In the genomic region with DNA sequence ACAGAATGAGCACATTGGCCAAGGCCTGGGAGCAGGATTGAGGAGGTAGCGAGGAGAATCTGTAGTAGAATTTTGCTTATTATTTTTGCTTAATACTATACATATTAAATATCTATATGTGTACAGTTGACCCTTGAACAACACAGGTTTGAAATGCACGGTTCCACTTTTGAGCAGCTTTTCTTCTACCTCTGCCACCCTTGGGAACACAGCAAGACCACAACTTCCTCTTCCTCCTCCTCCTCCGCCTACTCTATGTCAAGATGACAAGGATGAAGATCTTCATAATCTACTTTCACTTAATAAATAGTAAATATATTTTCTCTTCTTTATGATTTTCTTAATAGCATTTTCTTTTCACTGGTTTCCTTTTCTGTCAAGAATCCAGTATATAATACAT, we compare ENCODE assay signal across 16 cellular contexts.
DNase-seq lines count a peak whose midpoint lies in the region; ATAC-seq and TF ChIP-seq lines count a peak whose summit lies in the region.
"Had no signal": no experiment of that assay in that cellular context is flagged by ENCODE, and none has a peak within 500 bp of the region (broad histone marks: within the 10 kb centered on the region; RNA-seq: fewer than 3 reads in every experiment).

No MANE protein-coding gene starts in this region.

- H3K27me3 Mint-ChIP-seq in activated naive CD8-positive, alpha-beta T cell treated with anti-CD3 and anti-CD28 coated beads for 36 hours = no peaks in the 10 kb centered on the region
- no peaks in the 10 kb centered on the region for H3K27me3 Mint-ChIP-seq in activated naive CD8-positive, alpha-beta T cell treated with anti-CD3 and anti-CD28 coated beads, Interleukin-2, amount 50 U/mL, for 24 hours
- no peaks in the 10 kb centered on the region for H3K27me3 Mint-ChIP-seq in nephron progenitor cell (ENCODE audit: low read depth, poor library complexity)
- H3K27me3 Mint-ChIP-seq: activated CD4-positive, alpha-beta T cell treated with anti-CD3 and anti-CD28 coated beads, Interleukin-2, amount 10 ng/mL, durations not matched to agents 7 days and 5 days had no signal

- H3K9me3 Mint-ChIP-seq in activated naive CD8-positive, alpha-beta T cell treated with anti-CD3 and anti-CD28 coated beads for 36 hours = peaks cover 5% of the 10 kb centered on the region
- H3K9me3 Mint-ChIP-seq in activated naive CD8-positive, alpha-beta T cell treated with anti-CD3 and anti-CD28 coated beads, Interleukin-2, amount 50 U/mL, for 24 hours = peaks cover 3% of the 10 kb centered on the region
- peaks cover 4% of the 10 kb centered on the region for H3K9me3 Mint-ChIP-seq in nephron progenitor cell

- ATAC-seq in activated naive CD8-positive, alpha-beta T cell treated with anti-CD3 and anti-CD28 coated beads, Interleukin-2, amount 50 U/mL, for 24 hours = no peak
- peak; percentile 83 for ATAC-seq in HG02852 (IDR thresholded peaks at IDR 0.05; ENCODE audit: unreplicated experiment)

- peak overlapping the region; percentile 42 for H3K4me3 Mint-ChIP-seq in activated naive CD8-positive, alpha-beta T cell treated with anti-CD3 and anti-CD28 coated beads for 36 hours
- no peak overlapping the region for H3K4me3 Mint-ChIP-seq in activated naive CD8-positive, alpha-beta T cell treated with anti-CD3 and anti-CD28 coated beads, Interleukin-2, amount 50 U/mL, for 24 hours
- no peak overlapping the region for H3K4me3 Mint-ChIP-seq in nephron progenitor cell
- H3K4me3 Mint-ChIP-seq: activated CD4-positive, alpha-beta T cell treated with anti-CD3 and anti-CD28 coated beads, Interleukin-2, amount 10 ng/mL, durations not matched to agents 7 days and 5 days had no signal

- no peak overlapping the region for H3K27ac Mint-ChIP-seq in activated naive CD8-positive, alpha-beta T cell treated with anti-CD3 and anti-CD28 coated beads for 36 hours
- H3K27ac Mint-ChIP-seq in activated naive CD8-positive, alpha-beta T cell treated with anti-CD3 and anti-CD28 coated beads, Interleukin-2, amount 50 U/mL, for 24 hours = no peak overlapping the region
- no peak overlapping the region for H3K27ac Mint-ChIP-seq in nephron progenitor cell
- H3K27ac Mint-ChIP-seq: activated CD4-positive, alpha-beta T cell treated with anti-CD3 and anti-CD28 coated beads, Interleukin-2, amount 10 ng/mL, durations not matched to agents 7 days and 5 days had no signal

- no peak overlapping the region for H3K4me3 ChIP-seq in HL-60 (replicated peaks; ENCODE audit: insufficient read depth, low read length)
- H3K4me3 ChIP-seq: esophagus squamous epithelium had no signal

- no peak for TF ChIP-seq CTCF in HL-60 (IDR thresholded peaks at IDR 0.05; ENCODE audit: insufficient read depth, low read length)
- TF ChIP-seq CTCF in nephron progenitor cell (IDR thresholded peaks at IDR 0.05) = no peak

- no peak overlapping the region for H3K27ac ChIP-seq in HL-60 (replicated peaks)
- H3K27ac ChIP-seq: esophagus squamous epithelium had no signal

- no peaks in the 10 kb centered on the region for H3K4me1 Mint-ChIP-seq in activated naive CD8-positive, alpha-beta T cell treated with anti-CD3 and anti-CD28 coated beads for 36 hours
- H3K4me1 Mint-ChIP-seq in activated naive CD8-positive, alpha-beta T cell treated with anti-CD3 and anti-CD28 coated beads, Interleukin-2, amount 50 U/mL, for 24 hours = no peaks in the 10 kb centered on the region
- no peaks in the 10 kb centered on the region for H3K4me1 Mint-ChIP-seq in nephron progenitor cell
- H3K4me1 Mint-ChIP-seq: activated CD4-positive, alpha-beta T cell treated with anti-CD3 and anti-CD28 coated beads, Interleukin-2, amount 10 ng/mL, durations not matched to agents 7 days and 5 days had no signal

- H3K36me3 Mint-ChIP-seq in activated naive CD8-positive, alpha-beta T cell treated with anti-CD3 and anti-CD28 coated beads for 36 hours = peaks cover 1% of the 10 kb centered on the region
- no peaks in the 10 kb centered on the region for H3K36me3 Mint-ChIP-seq in activated naive CD8-positive, alpha-beta T cell treated with anti-CD3 and anti-CD28 coated beads, Interleukin-2, amount 50 U/mL, for 24 hours (ENCODE audit: low read depth)
- H3K36me3 Mint-ChIP-seq in nephron progenitor cell (ENCODE audit: low read depth) = no peaks in the 10 kb centered on the region

- no peaks in the 10 kb centered on the region for H3K27me3 ChIP-seq in HL-60 (ENCODE audit: insufficient read depth, poor library complexity, severe bottlenecking)
- H3K27me3 ChIP-seq: esophagus squamous epithelium had no signal

- no peak for DNase-seq in activated naive CD8-positive, alpha-beta T cell treated with anti-CD3 and anti-CD28 coated beads for 36 hours
- DNase-seq in activated naive CD8-positive, alpha-beta T cell treated with anti-CD3 and anti-CD28 coated beads, Interleukin-2, amount 50 U/mL, for 24 hours = no peak
- peak; percentile 7 to 67 for DNase-seq in HL-60 (ENCODE audit: low read depth in 1 of 2, low spot score in 1 of 2)
- no peak for DNase-seq in HT-29 (ENCODE audit: low spot score)
- no peak for DNase-seq in activated naive CD4-positive, alpha-beta T cell treated with Interleukin-2 at 50 U/mL for 16 hours
- DNase-seq in NCI-H446 treated with DMSO at 0.1 percent for 48 hours (lab: John Stamatoyannopoulos, UW) = no peak
- no peak for DNase-seq in nephron progenitor cell
- DNase-seq: activated CD4-positive, alpha-beta T cell treated with anti-CD3 and anti-CD28 coated beads, Interleukin-2, amount 10 ng/mL, durations not matched to agents 7 days and 5 days; activated effector memory CD4-positive, alpha-beta T cell treated with anti-CD3 and anti-CD28 coated beads, Interleukin-2, amount 50 U/mL, for 16 hours; caudate nucleus; DMS79; esophagus squamous epithelium; NCI-H524; SHP77 treated with DMSO at 0.1 percent for 48 hours; substantia nigra had no signal

Comparison
In these comparisons a context has a peak if more than half of its experiments do, and no peak if none do; other contexts are left out.
1. DNase-seq: peak in HL-60 (2 of 2); none in activated naive CD8-positive, alpha-beta T cell treated with anti-CD3 and anti-CD28 coated beads for 36 hours (single experiment), activated naive CD8-positive, alpha-beta T cell treated with anti-CD3 and anti-CD28 coated beads, Interleukin-2, amount 50 U/mL, for 24 hours (single experiment), HT-29 (single experiment), activated naive CD4-positive, alpha-beta T cell treated with Interleukin-2 at 50 U/mL for 16 hours (single experiment), NCI-H446 treated with DMSO at 0.1 percent for 48 hours (single experiment) and nephron progenitor cell (single experiment).